ENCODE assay signal across 16 cellular contexts in the genomic region with DNA sequence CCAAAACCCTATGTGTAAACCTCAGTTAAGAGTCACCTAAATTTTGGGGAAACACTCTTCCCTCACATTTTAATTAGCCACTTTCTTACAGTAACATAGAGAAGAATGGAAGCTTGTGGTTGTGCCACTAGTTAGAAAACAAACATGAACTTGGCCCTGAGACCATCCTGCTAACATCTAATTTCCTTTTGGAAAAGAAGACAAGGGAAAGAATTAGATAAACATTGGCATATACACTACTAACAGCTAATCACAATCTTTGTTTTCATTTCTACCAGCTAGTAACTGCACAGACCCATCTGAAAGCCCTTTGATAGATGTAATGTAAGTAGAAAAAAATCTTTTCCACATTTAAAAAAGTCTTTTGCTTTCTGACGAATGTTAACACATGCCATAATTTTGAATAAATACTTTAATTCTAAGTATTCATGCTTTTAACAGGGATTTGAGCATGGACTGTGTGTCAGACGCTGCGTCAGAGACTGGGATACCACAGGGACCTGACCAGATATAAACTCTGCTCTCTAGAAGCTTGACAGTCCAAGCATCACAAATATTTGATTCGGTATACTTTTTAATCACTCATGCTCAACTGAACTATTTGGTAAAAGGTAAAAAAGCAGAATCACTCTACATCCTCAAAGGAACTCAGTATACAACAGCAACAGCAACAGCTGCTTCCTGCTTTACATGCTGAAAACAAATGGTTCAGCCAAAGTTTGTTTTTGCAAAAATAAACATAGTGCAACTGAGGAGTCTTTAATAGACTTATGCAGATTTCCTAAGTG. TPM values are rescaled to one million over a fixed set of nuclear protein-coding genes. Genes with fewer than 3 reads are reported as not detected.
DNase-seq lines count a peak whose midpoint lies in the region; ATAC-seq, FAIRE-seq and TF ChIP-seq lines count a peak whose summit lies in the region.
"Had no signal": no experiment of that assay in that cellular context is flagged by ENCODE, and none has a peak within 500 bp of the region (broad histone marks: within the 10 kb centered on the region; RNA-seq: fewer than 3 reads in every experiment).

No MANE protein-coding gene starts in this region.

- H3K36me3 ChIP-seq in liver (ENCODE audit: control insufficient read depth in 4 of 4, insufficient read depth in 3 of 4, low read depth in 1 of 4, low read length in 3 of 4) (peaks cover under 1 to 6% (median 2%) of the 10 kb centered on the region in 4 donors), HepG2 (replicated peaks in 1 of 2; ENCODE audit: control insufficient read depth in 1 of 2, insufficient read depth in 2 of 2, low read length in 2 of 2) (peaks cover 0 to 15% of the 10 kb centered on the region in 2 experiments; a peak in 2 of 5 replicates)
- H3K36me3 ChIP-seq in effector memory CD4-positive, alpha-beta T cell (ENCODE audit: control insufficient read depth, insufficient read depth, low read length) = no peaks in the 10 kb centered on the region

- H3K9ac ChIP-seq in liver (ENCODE audit: low read depth in 1 of 2, low read length in 2 of 2) (no peak overlapping the region), HepG2 (ENCODE audit: insufficient read depth, low read depth, low read length) (no peak overlapping the region)

- BruUV-seq in HepG2 (replicated peaks; lab: Mats Ljungman, UMichigan) = no TSS peak

- intact Hi-C loops in HepG2 (cut with micrococcal nuclease; ENCODE audit: unreplicated experiment) = no loop called here

- no peak for ATAC-seq in HepG2
- ATAC-seq in HG03439 (IDR thresholded peaks at IDR 0.05; ENCODE audit: unreplicated experiment) = no peak
- no peak for ATAC-seq in GM19395 (IDR thresholded peaks at IDR 0.05; ENCODE audit: unreplicated experiment)
- ATAC-seq: GM23338 had no signal

- no peak overlapping the region for H2AFZ ChIP-seq in HepG2 (ENCODE audit: low read length)
- H2AFZ ChIP-seq: GM23338 had no signal

- H3K4me2 ChIP-seq in HepG2 (ENCODE audit: low read depth, low read length) = no peak overlapping the region
- H3K4me2 ChIP-seq: GM23338 had no signal

- H3K27ac ChIP-seq in liver (ENCODE audit: low read depth in 1 of 2, low read length in 2 of 2) (no peak overlapping the region), HepG2 (ENCODE audit: extremely low read length, insufficient read depth, low read length) (no peak overlapping the region)
- H3K27ac ChIP-seq in effector memory CD4-positive, alpha-beta T cell (ENCODE audit: insufficient read depth, low read length, poor library complexity, severe bottlenecking) = peak overlapping the region; percentile 8
- H3K27ac ChIP-seq: epithelial cell of prostate had no signal

- no peaks in the 10 kb centered on the region for H4K20me1 ChIP-seq in HepG2 (ENCODE audit: insufficient read depth, low read length)

- POLR2A ChIA-PET in HepG2 (lab: Yijun Ruan, JAX) = no interaction called here

- H3K4me1 ChIP-seq in liver (ENCODE audit: control insufficient read depth in 4 of 4, insufficient read depth in 4 of 4, low read length in 3 of 4) (peaks cover 0 to 5% (median 2%) of the 10 kb centered on the region in 4 donors), HepG2 (ENCODE audit: insufficient read depth, low read length) (peaks cover 9% of the 10 kb centered on the region)
- peaks cover 3% of the 10 kb centered on the region for H3K4me1 ChIP-seq in effector memory CD4-positive, alpha-beta T cell (ENCODE audit: control insufficient read depth, insufficient read depth, low read length, poor library complexity, severe bottlenecking)
- H3K4me1 ChIP-seq: tibial nerve had no signal

- 72% methylated on average over 4 of the region's 4 CpGs for WGBS in liver
- WGBS in HepG2 (ENCODE audit: low lambda C conversion rate) = 100% methylated on average over 4 of the region's 4 CpGs

- no peak for TF ChIP-seq RAD21 in liver (IDR thresholded peaks at IDR 0.05)
- TF ChIP-seq RAD21 in HepG2 (CRISPR knock-in tag; IDR thresholded peaks at IDR 0.05) = no peak

- H3K9me3 ChIP-seq in liver (ENCODE audit: control insufficient read depth in 4 of 4, low read length in 3 of 4) (no peaks in the 10 kb centered on the region), HepG2 (ENCODE audit: low read length) (no peaks in the 10 kb centered on the region)
- no peaks in the 10 kb centered on the region for H3K9me3 ChIP-seq in effector memory CD4-positive, alpha-beta T cell (ENCODE audit: control insufficient read depth, low read length)
- H3K9me3 ChIP-seq: tibial nerve had no signal

- DNase-seq in HepG2 (ENCODE audit: low spot score) (no peak), lung microvascular endothelial cell (ENCODE audit: low read depth in 2 of 2) (peak; percentile 87 to 90), NCI-H526 (lab: John Stamatoyannopoulos, UW) (no peak)
- no peak for DNase-seq in effector memory CD4-positive, alpha-beta T cell
- no peak for DNase-seq in stimulated activated CD8-positive, alpha-beta memory T cell treated with anti-CD3 and anti-CD28 coated beads, Interleukin-4, amount 100 ng/mL, for 48 hours
- DNase-seq: activated CD4-positive, alpha-beta T cell treated with anti-CD3 and anti-CD28 coated beads for 48 hours; activated T-cell treated with anti-CD3 and anti-CD28 coated beads, Interleukin-2, amount 50 U/mL, for 48 hours; DMS 273 treated with DMSO at 0.1 percent for 48 hours; NCI-H2171 treated with DMSO at 0.1 percent for 48 hours; SIG-M5 had no signal

- TF ChIP-seq CTCF in liver (IDR thresholded peaks at IDR 0.05; ENCODE audit: low read depth, low read length, missing input control) = no peak
- TF ChIP-seq CTCF in HepG2 (CRISPR knock-in tag; IDR thresholded peaks at IDR 0.05) = no peak

- H3K27me3 ChIP-seq in liver (ENCODE audit: control insufficient read depth in 4 of 4, insufficient read depth in 4 of 4, low read length in 3 of 4) = no peaks in the 10 kb centered on the region
- no peaks in the 10 kb centered on the region for H3K27me3 ChIP-seq in HepG2 (ENCODE audit: control insufficient read depth in 1 of 2, insufficient read depth in 2 of 2, low read length in 2 of 2)
- H3K27me3 ChIP-seq in effector memory CD4-positive, alpha-beta T cell (replicated peaks; ENCODE audit: control insufficient read depth, insufficient read depth, low read length, poor library complexity, severe bottlenecking) = no peaks in the 10 kb centered on the region
- H3K27me3 ChIP-seq: tibial nerve had no signal

- in situ Hi-C loops in HepG2 (cut with HindIII; ENCODE audit: extremely low pct_ligation_motif_present, low pct_unique_long_range_greater_than_20kb) = no loop called here

- TF ChIP-seq EP300 in HepG2 (IDR thresholded peaks at IDR 0.05; ENCODE audit: low read depth in 2 of 2, low read length in 2 of 2) (no peak), HepG2 (CRISPR knock-in tag; IDR thresholded peaks at IDR 0.05; ENCODE audit: borderline replicate concordance) (no peak)

- FAIRE-seq in HepG2 (lab: Jason Lieb, UNC) = no peak

- no peaks in the 10 kb centered on the region for H3K79me2 ChIP-seq in HepG2 (ENCODE audit: insufficient read depth, low read length)

- H3K4me3 ChIP-seq in liver (ENCODE audit: low read depth in 1 of 3, low read length in 3 of 3) = no peak overlapping the region
- H3K4me3 ChIP-seq in HepG2 (replicated peaks in 1 of 3; ENCODE audit: insufficient read depth in 1 of 3, low read depth in 2 of 3, low read length in 3 of 3) = no peak overlapping the region
- H3K4me3 ChIP-seq in effector memory CD4-positive, alpha-beta T cell (ENCODE audit: insufficient read depth, low read depth, low read length, poor library complexity, severe bottlenecking) = no peak overlapping the region
- H3K4me3 ChIP-seq: GM23338, tibial nerve had no signal

- CTCF ChIA-PET in HepG2 (lab: Yijun Ruan, JAX; ENCODE audit: low intra/inter-chr PET ratio, low total read pairs) = no interaction called here

- TF ChIP-seq POLR2A in HepG2 (IDR thresholded peaks at IDR 0.05; ENCODE audit: insufficient read depth in 1 of 2, low read depth in 2 of 2, low read length in 2 of 2) = no peak

TF ChIP-seq in liver, 16 proteins besides CTCF, POLR2A, EP300 and RAD21 (continues in another document):
- TF ChIP-seq MAX (IDR thresholded peaks at IDR 0.05) = no peak
- no peak for TF ChIP-seq RXRA (IDR thresholded peaks at IDR 0.05)
- peak; percentile 4 to 22 for TF ChIP-seq HNF4A (conservative IDR thresholded peaks at IDR 0.05)

TF ChIP-seq in HepG2, 621 proteins besides CTCF, POLR2A, EP300 and RAD21 (continues in another document):
- TF ChIP-seq LCORL (IDR thresholded peaks at IDR 0.05) (no peak), LCORL (CRISPR knock-in tag; IDR thresholded peaks at IDR 0.05) (no peak), ZNF383 (CRISPR knock-in tag; IDR thresholded peaks at IDR 0.05; ENCODE audit: borderline replicate concordance) (no peak), ZFY (CRISPR knock-in tag; IDR thresholded peaks at IDR 0.05) (no peak)

RNA-seq across cellular contexts. Expression of gene DPH5, which starts 30.2 kb away (rescaled TPM):
- total RNA-seq in liver = 10 to 100 TPM; 12.9 to 14.3 TPM
- 10 to 100 TPM; 15.2 to 16.3 TPM for polyA plus RNA-seq in liver
- 53.2 and 71.9 TPM in 2 replicates for total RNA-seq in HepG2 (2016; rRNA removed; fragmentation: Illumina TruSeq; extraction: Trizol)
- total RNA-seq in HepG2 (2016; cell fraction: cytosol; rRNA removed; fragmentation: Illumina TruSeq; extraction: Trizol; ENCODE audit: low read depth) = 33.1 and 38.2 TPM in 2 replicates
- total RNA-seq in HepG2 (2016; cell fraction: insoluble cytoplasmic fraction; rRNA removed; fragmentation: Illumina TruSeq; extraction: Trizol) = 46.8 and 68.3 TPM in 2 replicates
- 65.5 and 77.5 TPM in 2 replicates for total RNA-seq in HepG2 (2016; cell fraction: membrane; rRNA removed; fragmentation: Illumina TruSeq; extraction: Trizol)
- 32.7 and 34.5 TPM in 2 replicates for total RNA-seq in HepG2 (2016; cell fraction: nucleus; rRNA removed; fragmentation: Illumina TruSeq; extraction: Trizol)
- 53.2 and 79.6 TPM in 2 replicates for polyA plus RNA-seq in HepG2 (2011; rRNA removed)
- 39.6 and 62.6 TPM in 2 replicates for polyA plus RNA-seq in HepG2 (2011; cell fraction: cytosol; rRNA removed)
- 13.5 and 22.1 TPM in 2 replicates for polyA plus RNA-seq in HepG2 (2011; cell fraction: nucleus; rRNA removed)
- polyA plus RNA-seq in HepG2 (2012) = 49.4 and 52.3 TPM in 2 replicates
- 33.4 and 40.5 TPM in 2 replicates for polyA plus RNA-seq in HepG2 (2016; cell fraction: cytosol; fragmentation: Illumina TruSeq; extraction: Trizol; ENCODE audit: low read depth)
- 72.7 and 77.7 TPM in 2 replicates for polyA plus RNA-seq in HepG2 (2016; cell fraction: insoluble cytoplasmic fraction; fragmentation: Illumina TruSeq; extraction: Trizol; ENCODE audit: low read depth)
- 66.6 and 74.5 TPM in 2 replicates for polyA plus RNA-seq in HepG2 (2016; cell fraction: membrane; fragmentation: Illumina TruSeq; extraction: Trizol; ENCODE audit: low read depth)
- 45.1 and 49.4 TPM in 2 replicates for polyA plus RNA-seq in HepG2 (2016; cell fraction: nucleus; fragmentation: Illumina TruSeq; extraction: Trizol; ENCODE audit: insufficient read depth, low read depth)
- polyA minus RNA-seq in HepG2 (2011; rRNA and poly(A)+ RNA removed; ENCODE audit: low replicate concordance) = 13.1 and 26.7 TPM in 2 replicates
- polyA minus RNA-seq in HepG2 (2011; cell fraction: cytosol; rRNA and poly(A)+ RNA removed) = 15.5 and 18.1 TPM in 2 replicates
- 22.7 and 31.3 TPM in 2 replicates for polyA minus RNA-seq in HepG2 (2011; cell fraction: nucleus; rRNA and poly(A)+ RNA removed)
- total RNA-seq in lung microvascular endothelial cell = 13.9 and 16.3 TPM in 2 replicates

Comparison
In these comparisons a context has a peak if more than half of its experiments do, and no peak if none do; other contexts are left out.
1. DNase-seq: peak in lung microvascular endothelial cell (2 of 2); none in HepG2 (single experiment), effector memory CD4-positive, alpha-beta T cell (0 of 3), stimulated activated CD8-positive, alpha-beta memory T cell treated with anti-CD3 and anti-CD28 coated beads, Interleukin-4, amount 100 ng/mL, for 48 hours (single experiment) and NCI-H526 (0 of 2).